18 cellular contexts compared by ENCODE assay signal in genomic region chr18:62386616-62387015, GRCh38.
A peak's percentile ranks its signal among the peaks of the same experiment; 100 is the strongest.
DNase-seq lines count a peak whose midpoint lies in the region; ATAC-seq, FAIRE-seq and TF ChIP-seq lines count a peak whose summit lies in the region.
"Had no signal": no experiment of that assay in that cellular context is flagged by ENCODE, and none has a peak within 500 bp of the region (broad histone marks: within the 10 kb centered on the region; RNA-seq: fewer than 3 reads in every experiment).

No MANE protein-coding gene starts in this region.

- POLR2A ChIA-PET in HEK293T (lab: Yijun Ruan, JAX): no interaction called here
- POLR2A ChIA-PET in endothelial cell of umbilical vein (lab: Charles Lee): no interaction called here

- CTCF ChIA-PET in HEK293T (lab: Yijun Ruan, JAX) (interaction anchor here (0.6 kb wide), 1 partner anchor 1372 kb away, joined by 3 read pairs; no protein-coding TSS in a partner anchor), endothelial cell of umbilical vein (lab: Charles Lee) (no interaction called here)

- intact Hi-C loops in endothelial cell of umbilical vein (cut with micrococcal nuclease): no loop called here
- intact Hi-C loops in posterior vena cava (cut with DNase I): no loop called here

- no peaks in the 10 kb centered on the region for H3K4me1 ChIP-seq in endothelial cell of umbilical vein (ENCODE audit: control insufficient read depth, extremely low read depth, insufficient read depth, low read length)
- H3K4me1 ChIP-seq: BE2C had no signal

- BruUV-seq in endothelial cell of umbilical vein (replicated peaks; lab: Mats Ljungman, UMichigan): no TSS peak

- H4K20me1 ChIP-seq in endothelial cell of umbilical vein (replicated peaks; ENCODE audit: control insufficient read depth, extremely low read depth, insufficient read depth, low read length): no peaks in the 10 kb centered on the region

- no peaks in the 10 kb centered on the region for H3K79me2 ChIP-seq in endothelial cell of umbilical vein (ENCODE audit: control insufficient read depth, insufficient read depth, low read length)

- H2AFZ ChIP-seq in endothelial cell of umbilical vein (ENCODE audit: low read depth, low read length): no peak overlapping the region

- ATAC-seq in HG03108 (IDR thresholded peaks at IDR 0.05; ENCODE audit: unreplicated experiment): no peak
- ATAC-seq: GM12878 had no signal

- H3K9me3 ChIP-seq in endothelial cell of umbilical vein (replicated peaks; ENCODE audit: control insufficient read depth, insufficient read depth, low read length): no peaks in the 10 kb centered on the region
- H3K9me3 ChIP-seq: BE2C had no signal

- H3K9me1 ChIP-seq in endothelial cell of umbilical vein (replicated peaks; ENCODE audit: control insufficient read depth, extremely low read depth, insufficient read depth, low read length): no peaks in the 10 kb centered on the region

- H3K4me2 ChIP-seq in endothelial cell of umbilical vein (ENCODE audit: insufficient read depth, low read length): no peak overlapping the region

- no peak for FAIRE-seq in endothelial cell of umbilical vein (lab: Jason Lieb, UNC)
- FAIRE-seq: GM12878 had no signal

- in situ Hi-C loops in astrocyte of the spinal cord (cut with HindIII; ENCODE audit: low sequenced_read_pairs): no loop called here

- dilution Hi-C loops in endothelial cell of umbilical vein (cut with MboI; ENCODE audit: extremely low pct_ligation_motif_present, low sequenced_read_pairs): no loop called here

- no peak overlapping the region for H3K4me3 ChIP-seq in astrocyte of the spinal cord (ENCODE audit: low read depth, low read length)
- H3K4me3 ChIP-seq in endothelial cell of umbilical vein (replicated peaks in 1 of 3; ENCODE audit: insufficient read depth in 1 of 3, low read depth in 1 of 3, low read length in 3 of 3): no peak overlapping the region
- H3K4me3 ChIP-seq: GM12878, HAP-1 had no signal

- DNase-seq in HEK293T (ENCODE audit: extremely low spot score) (peak; percentile 9), astrocyte of the spinal cord (ENCODE audit: low read depth, low spot score) (peak; percentile 5), endothelial cell of umbilical vein (ENCODE audit: low read depth, low spot score) (peak; percentile 26), posterior vena cava (ENCODE audit: low spot score) (peak; percentile 5), OCI-M2 (lab: John Stamatoyannopoulos, UW; ENCODE audit: unreplicated experiment) (no peak), kidney glomerular epithelial cell (lab: John Stamatoyannopoulos, UW) (no peak)
- DNase-seq: BE2C; C1 segment of cervical spinal cord; CD4-positive, CD25-positive, alpha-beta regulatory T cell; CD8-positive, alpha-beta memory T cell; COR-L47; DMS 273 treated with DMSO at 0.1 percent for 48 hours; DMS53; DND-41; EL had no signal

- H3K27me3 ChIP-seq in endothelial cell of umbilical vein (ENCODE audit: control insufficient read depth in 2 of 2, insufficient read depth in 2 of 2, low read length in 2 of 2): no peaks in the 10 kb centered on the region
- H3K27me3 ChIP-seq: BE2C had no signal

- no peak overlapping the region for H3K27ac ChIP-seq in endothelial cell of umbilical vein (ENCODE audit: insufficient read depth, low read depth, low read length)

- no peak overlapping the region for H3K9ac ChIP-seq in endothelial cell of umbilical vein (replicated peaks; ENCODE audit: extremely low read depth, insufficient read depth, low read length)

- peaks cover 0 to 7% of the 10 kb centered on the region in 2 experiments for H3K36me3 ChIP-seq in endothelial cell of umbilical vein (ENCODE audit: control insufficient read depth in 2 of 2, extremely low read depth in 1 of 2, insufficient read depth in 2 of 2, low read length in 2 of 2)
- H3K36me3 ChIP-seq: BE2C, HAP-1 had no signal

- no peak for TF ChIP-seq CTCF in astrocyte of the spinal cord (IDR thresholded peaks at IDR 0.05; ENCODE audit: low read depth, low read length)
- TF ChIP-seq CTCF in endothelial cell of umbilical vein (IDR thresholded peaks at IDR 0.05; ENCODE audit: extremely low read depth in 1 of 2, insufficient read depth in 1 of 2, low read depth in 1 of 2, low read length in 2 of 2): no peak

- no peak for TF ChIP-seq POLR2A in endothelial cell of umbilical vein (IDR thresholded peaks at IDR 0.05; ENCODE audit: low read depth, low read length)

TF ChIP-seq in HEK293T, 16 proteins besides CTCF, POLR2A, EP300 and RAD21:
- TF ChIP-seq LEF1 (IDR thresholded peaks at IDR 0.05; ENCODE audit: borderline replicate concordance) (no peak), ZNF384 (IDR thresholded peaks at IDR 0.05) (no peak), PKNOX1 (IDR thresholded peaks at IDR 0.05) (0 out of 2 replicates have a peak, but pooled peaks have one; percentile 6), HDGF (IDR thresholded peaks at IDR 0.05; ENCODE audit: borderline replicate concordance) (no peak), CTBP1 (IDR thresholded peaks at IDR 0.05; ENCODE audit: borderline replicate concordance) (no peak), FOXK2 (IDR thresholded peaks at IDR 0.05) (no peak), L3MBTL2 (conservative IDR thresholded peaks at IDR 0.05) (no peak)
TF ChIP-seq in HEK293T: peak in this region for 1.

TF ChIP-seq in endothelial cell of umbilical vein, 7 proteins besides CTCF, POLR2A, EP300 and RAD21:
- TF ChIP-seq POLR2AphosphoS5 (IDR thresholded peaks at IDR 0.05; ENCODE audit: insufficient read depth, low read depth, low read length): no peak
- no peak for TF ChIP-seq MYC (IDR thresholded peaks at IDR 0.05; ENCODE audit: low read depth, low read length)
TF ChIP-seq in endothelial cell of umbilical vein: peak in this region for 0.

Comparison
In these comparisons a context has a peak if more than half of its experiments do, and no peak if none do; other contexts are left out.
1. DNase-seq: peak in HEK293T (single experiment), astrocyte of the spinal cord (single experiment), endothelial cell of umbilical vein (single experiment) and posterior vena cava (single experiment); none in OCI-M2 (single experiment) and kidney glomerular epithelial cell (single experiment).